10 cellular contexts compared by ENCODE assay signal in the genomic region with DNA sequence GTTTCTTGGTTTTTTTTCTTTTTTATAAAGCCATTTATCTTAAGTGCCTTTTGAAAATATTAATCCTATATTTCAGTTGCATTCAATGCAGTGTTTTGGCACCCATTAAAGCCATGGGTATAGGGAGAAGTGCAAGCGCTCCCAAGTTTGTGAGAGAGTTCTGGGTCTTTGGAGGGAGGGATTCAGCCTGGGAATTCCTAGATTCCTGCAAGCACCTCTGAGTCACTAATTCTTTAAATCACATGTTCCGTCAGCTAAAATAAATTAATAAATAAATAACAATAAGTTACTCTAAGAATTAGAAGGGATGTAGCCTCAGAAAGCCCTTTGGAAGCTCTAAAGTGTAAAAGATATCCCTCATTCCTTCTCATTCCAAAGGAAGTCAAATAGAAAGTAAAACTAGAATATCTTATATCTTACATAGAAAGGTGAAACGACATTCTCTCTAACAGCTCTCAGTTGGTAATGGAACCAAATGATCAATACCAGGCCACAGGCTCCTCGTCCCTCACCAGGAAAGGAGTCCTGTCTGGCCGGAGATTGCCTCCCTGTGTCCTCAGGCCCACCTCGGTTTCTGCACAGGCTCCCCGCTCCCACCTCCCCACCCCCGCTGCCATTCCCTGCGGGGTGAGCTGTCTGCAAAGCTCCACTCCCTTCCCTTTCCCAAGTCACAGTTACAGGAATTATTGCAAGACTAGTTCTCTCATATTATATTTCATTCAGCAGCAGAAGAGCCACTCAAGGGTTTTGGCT.
DNase-seq lines count a peak whose midpoint lies in the region; ATAC-seq, FAIRE-seq and TF ChIP-seq lines count a peak whose summit lies in the region.
"Had no signal": no experiment of that assay in that cellular context is flagged by ENCODE, and none has a peak within 500 bp of the region (broad histone marks: within the 10 kb centered on the region; RNA-seq: fewer than 3 reads in every experiment).

No MANE protein-coding gene starts in this region.

- no peaks in the 10 kb centered on the region for H3K36me3 ChIP-seq in neuronal stem cell (replicated peaks in 1 of 2; ENCODE audit: control insufficient read depth in 2 of 2, insufficient read depth in 2 of 2, low read length in 2 of 2)

- peak overlapping the region; percentile 82 for H3K4me2 ChIP-seq in A549
- no peak overlapping the region for H3K4me2 ChIP-seq in neuronal stem cell (ENCODE audit: insufficient read depth, low read length, poor library complexity, severe bottlenecking)
- H3K4me2 ChIP-seq: KMS-11 had no signal

- no peak overlapping the region for H2BK120ac ChIP-seq in neuronal stem cell (ENCODE audit: low read depth, low read length)

- TF ChIP-seq CTCF in A549 (IDR thresholded peaks at IDR 0.05): no peak
- TF ChIP-seq CTCF in RWPE1 (conservative IDR thresholded peaks at IDR 0.05; ENCODE audit: low read depth): no peak
- no peak for TF ChIP-seq CTCF in fibroblast of pulmonary artery (IDR thresholded peaks at IDR 0.05; ENCODE audit: low read length, missing control alignments)
- TF ChIP-seq CTCF in D721Med (IDR thresholded peaks at IDR 0.05; ENCODE audit: insufficient read depth, missing control alignments): no peak

- no peak overlapping the region for H3K14ac ChIP-seq in neuronal stem cell (ENCODE audit: low read length)

- peak overlapping the region; percentile 66 for H3K18ac ChIP-seq in neuronal stem cell (ENCODE audit: low read length)

- TF ChIP-seq POLR2A in A549 (IDR thresholded peaks at IDR 0.05; ENCODE audit: low read length): no peak

- no peak overlapping the region for H2AK5ac ChIP-seq in neuronal stem cell (ENCODE audit: low read depth, low read length)

- no peak overlapping the region for H3K9ac ChIP-seq in neuronal stem cell (ENCODE audit: low read depth, low read length, poor library complexity)
- H3K9ac ChIP-seq: KMS-11 had no signal

- no peak overlapping the region for H3K4ac ChIP-seq in neuronal stem cell (ENCODE audit: low read length)

- H3K4me1 ChIP-seq in A549: peaks cover 47% of the 10 kb centered on the region
- H3K4me1 ChIP-seq in neuronal stem cell (ENCODE audit: control insufficient read depth in 2 of 2, insufficient read depth in 1 of 2, low read depth in 1 of 2, low read length in 2 of 2): peaks cover 0 to 6% of the 10 kb centered on the region in 2 donors

- TF ChIP-seq EP300 in A549 (IDR thresholded peaks at IDR 0.05): no peak

- no peak overlapping the region for H4K8ac ChIP-seq in neuronal stem cell (ENCODE audit: low read depth, low read length)

- H3K27me3 ChIP-seq in neuronal stem cell (ENCODE audit: control insufficient read depth in 3 of 3, insufficient read depth in 3 of 3, low read depth in 1 of 3, low read length in 3 of 3): no peaks in the 10 kb centered on the region

- FAIRE-seq in A549 (lab: Jason Lieb, UNC): no peak
- FAIRE-seq in D721Med (lab: Jason Lieb, UNC): no peak

- no peak overlapping the region for H2BK15ac ChIP-seq in neuronal stem cell (ENCODE audit: low read length)

- H3K4me3 ChIP-seq in A549 (peak overlapping the region; percentile 33), fibroblast of pulmonary artery (replicated peaks; ENCODE audit: low read depth, low read length) (peak overlapping the region; percentile 56), neuronal stem cell (ENCODE audit: low read length in 2 of 2) (no peak overlapping the region)

- CTCF ChIA-PET in A549 (lab: Yijun Ruan, JAX) (interaction anchor here (0.9 to 1.7 kb wide), 2 partner anchors 21 to 148 kb away, joined by 3 to 5 read pairs; no protein-coding TSS in a partner anchor), RWPE1 (lab: Yijun Ruan, JAX) (no interaction called here)

- no peaks in the 10 kb centered on the region for H3K79me1 ChIP-seq in neuronal stem cell (ENCODE audit: low read depth, low read length)

- peak; percentile 90 to 93 for ATAC-seq in A549

- H3K27ac ChIP-seq in A549: peak overlapping the region; percentile 86 to 91
- peak overlapping the region; percentile 69 for H3K27ac ChIP-seq in RWPE1
- no peak overlapping the region for H3K27ac ChIP-seq in neuronal stem cell (replicated peaks; ENCODE audit: low read length)
- H3K27ac ChIP-seq: KMS-11 had no signal

- POLR2A ChIA-PET in A549 (lab: Yijun Ruan, JAX) (interaction anchor here (0.6 to 1.7 kb wide), 6 partner anchors 16 to 87 kb away, joined by 3 to 6 read pairs (median 5); no protein-coding TSS in a partner anchor), RWPE1 (lab: Yijun Ruan, JAX; ENCODE audit: low non-redundant PET) (no interaction called here)

- H4K91ac ChIP-seq in neuronal stem cell (ENCODE audit: low read depth, low read length, poor library complexity): no peak overlapping the region

- H3K23ac ChIP-seq in neuronal stem cell (ENCODE audit: low read depth, low read length, poor library complexity): no peak overlapping the region

- H2AFZ ChIP-seq in neuronal stem cell (ENCODE audit: low read length): no peak overlapping the region

- no peak overlapping the region for H2BK5ac ChIP-seq in neuronal stem cell (ENCODE audit: low read length)

- no peak overlapping the region for H2BK12ac ChIP-seq in neuronal stem cell (ENCODE audit: low read length)

- 7% methylated on average over 8 of the region's 9 CpGs for WGBS in A549 (ENCODE audit: missing lambda C conversion rate)
- WGBS in neuronal stem cell (ENCODE audit: extremely low coverage in 2 of 2, insufficient read length in 2 of 2, insufficient replicate concordance in 1 of 2), 2 donors: no CpG with 5 or more reads among the region's 9 CpGs

- peak in 1 of 2 experiments; percentile 43; a peak in 1 of 5 replicates for TF ChIP-seq RAD21 in A549 (conservative IDR thresholded peaks at IDR 0.05 in 1 of 2, IDR thresholded peaks at IDR 0.05 in 1 of 2)

- DNase-seq in A549 (ENCODE audit: low read depth in 1 of 2, low spot score in 1 of 2) (peak; percentile 58 to 75), RWPE1 (ENCODE audit: low spot score) (peak; percentile 75), fibroblast of pulmonary artery (ENCODE audit: low read depth) (peak; percentile 66), neuronal stem cell (ENCODE audit: low spot score) (no peak), D721Med (ENCODE audit: insufficient read length, low spot score) (no peak), NCI-H526 treated with DMSO at 0.1 percent for 48 hours (lab: John Stamatoyannopoulos, UW) (no peak), GOT3 (lab: John Stamatoyannopoulos, UW) (no peak), NCI-H524 (lab: John Stamatoyannopoulos, UW) (no peak)
- DNase-seq: activated B cell treated with CpG ODN at 0.5 μM for 24 hours had no signal

- no peaks in the 10 kb centered on the region for H3K9me3 ChIP-seq in A549
- H3K9me3 ChIP-seq in neuronal stem cell (replicated peaks in 1 of 2; ENCODE audit: control insufficient read depth in 2 of 2, insufficient read depth in 1 of 2, low read depth in 1 of 2, low read length in 2 of 2): no peaks in the 10 kb centered on the region

TF ChIP-seq in A549, 52 proteins besides CTCF, POLR2A, EP300 and RAD21:
- TF ChIP-seq ZFP36 (IDR thresholded peaks at IDR 0.05; ENCODE audit: borderline replicate concordance, partially characterized antibody): no peak
- no peak for TF ChIP-seq KDM5A (IDR thresholded peaks at IDR 0.05)
- no peak for TF ChIP-seq RCOR1 (IDR thresholded peaks at IDR 0.05; ENCODE audit: low read depth, low read length)
- no peak for TF ChIP-seq HEYL (CRISPR knock-in tag; IDR thresholded peaks at IDR 0.05)
- TF ChIP-seq, protein P1, sequence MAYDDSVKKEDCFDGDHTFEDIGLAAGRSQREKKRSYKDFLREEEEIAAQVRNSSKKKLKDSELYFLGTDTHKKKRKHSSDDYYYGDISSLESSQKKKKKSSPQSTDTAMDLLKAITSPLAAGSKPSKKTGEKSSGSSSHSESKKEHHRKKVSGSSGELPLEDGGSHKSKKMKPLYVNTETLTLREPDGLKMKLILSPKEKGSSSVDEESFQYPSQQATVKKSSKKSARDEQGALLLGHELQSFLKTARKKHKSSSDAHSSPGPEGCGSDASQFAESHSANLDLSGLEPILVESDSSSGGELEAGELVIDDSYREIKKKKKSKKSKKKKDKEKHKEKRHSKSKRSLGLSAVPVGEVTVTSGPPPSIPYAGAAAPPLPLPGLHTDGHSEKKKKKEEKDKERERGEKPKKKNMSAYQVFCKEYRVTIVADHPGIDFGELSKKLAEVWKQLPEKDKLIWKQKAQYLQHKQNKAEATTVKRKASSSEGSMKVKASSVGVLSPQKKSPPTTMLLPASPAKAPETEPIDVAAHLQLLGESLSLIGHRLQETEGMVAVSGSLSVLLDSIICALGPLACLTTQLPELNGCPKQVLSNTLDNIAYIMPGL (CRISPR knock-in tag; IDR thresholded peaks at IDR 0.05; ENCODE audit: borderline replicate concordance): no peak
- TF ChIP-seq FOSB (CRISPR knock-in tag; IDR thresholded peaks at IDR 0.05): no peak
- no peak for TF ChIP-seq ZNF302 (CRISPR knock-in tag; IDR thresholded peaks at IDR 0.05)
- peak; percentile 32; the same call in 1 of the 3 replicates for TF ChIP-seq SMC3 (IDR thresholded peaks at IDR 0.05)
- no peak for TF ChIP-seq FOSL2 (IDR thresholded peaks at IDR 0.05)
- TF ChIP-seq FOSL2 (CRISPR knock-in tag; IDR thresholded peaks at IDR 0.05): no peak
- no peak for TF ChIP-seq TP53 (CRISPR knock-in tag; IDR thresholded peaks at IDR 0.05)
- 0 out of 2 replicates have a peak, but pooled peaks have one; percentile 9 for TF ChIP-seq GATA3 (IDR thresholded peaks at IDR 0.05; ENCODE audit: borderline replicate concordance)
- TF ChIP-seq JUN (IDR thresholded peaks at IDR 0.05): peak in 1 of 2 experiments; percentile 39; a peak in 2 of 5 replicates
- no peak for TF ChIP-seq MYC (IDR thresholded peaks at IDR 0.05; ENCODE audit: borderline replicate concordance, low read length)
- no peak for TF ChIP-seq ESRRA (IDR thresholded peaks at IDR 0.05; ENCODE audit: borderline replicate concordance, low read length)
- TF ChIP-seq RARB (CRISPR knock-in tag; IDR thresholded peaks at IDR 0.05): no peak

Comparison
In these comparisons a context has a peak if more than half of its experiments do, and no peak if none do; other contexts are left out.
1. DNase-seq: peak in A549 (2 of 2), RWPE1 (single experiment) and fibroblast of pulmonary artery (single experiment); none in neuronal stem cell (single experiment), D721Med (single experiment), NCI-H526 treated with DMSO at 0.1 percent for 48 hours (single experiment), GOT3 (single experiment) and NCI-H524 (0 of 2).
2. H3K4me3 ChIP-seq: peak in A549 (single experiment) and fibroblast of pulmonary artery (single experiment); none in neuronal stem cell (0 of 2).